In the genomic region with DNA sequence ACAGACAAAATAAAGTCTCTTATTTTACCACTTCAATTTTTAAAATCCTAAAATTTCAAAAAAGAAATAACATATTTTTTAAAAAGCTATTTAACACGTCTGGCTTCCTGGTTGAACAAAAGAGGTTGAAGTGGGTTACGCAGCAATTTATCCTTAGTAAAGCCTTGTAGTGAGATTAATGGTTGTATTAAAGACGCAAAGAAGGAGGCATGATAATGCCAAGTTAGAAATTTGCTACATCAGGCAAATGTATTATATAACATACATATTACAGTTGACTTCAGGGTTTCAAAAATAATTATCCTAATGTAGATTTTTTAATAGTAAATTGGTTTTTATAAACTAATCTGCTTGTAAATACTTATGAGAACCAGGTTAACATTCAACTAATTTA, we compare ENCODE assay signal across 1 cellular context.
TF ChIP-seq lines count a peak whose summit lies in the region.

No MANE protein-coding gene starts in this region.

TF ChIP-seq in IMR-90, 13 proteins besides CTCF, POLR2A, EP300 and RAD21 (continued from another document):
- TF ChIP-seq, protein P1, sequence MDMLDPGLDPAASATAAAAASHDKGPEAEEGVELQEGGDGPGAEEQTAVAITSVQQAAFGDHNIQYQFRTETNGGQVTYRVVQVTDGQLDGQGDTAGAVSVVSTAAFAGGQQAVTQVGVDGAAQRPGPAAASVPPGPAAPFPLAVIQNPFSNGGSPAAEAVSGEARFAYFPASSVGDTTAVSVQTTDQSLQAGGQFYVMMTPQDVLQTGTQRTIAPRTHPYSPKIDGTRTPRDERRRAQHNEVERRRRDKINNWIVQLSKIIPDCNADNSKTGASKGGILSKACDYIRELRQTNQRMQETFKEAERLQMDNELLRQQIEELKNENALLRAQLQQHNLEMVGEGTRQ (IDR thresholded peaks at IDR 0.05; ENCODE audit: low read depth, low read length): no peak
